Comparison of ENCODE assay signal across 31 cellular contexts in the genomic region with DNA sequence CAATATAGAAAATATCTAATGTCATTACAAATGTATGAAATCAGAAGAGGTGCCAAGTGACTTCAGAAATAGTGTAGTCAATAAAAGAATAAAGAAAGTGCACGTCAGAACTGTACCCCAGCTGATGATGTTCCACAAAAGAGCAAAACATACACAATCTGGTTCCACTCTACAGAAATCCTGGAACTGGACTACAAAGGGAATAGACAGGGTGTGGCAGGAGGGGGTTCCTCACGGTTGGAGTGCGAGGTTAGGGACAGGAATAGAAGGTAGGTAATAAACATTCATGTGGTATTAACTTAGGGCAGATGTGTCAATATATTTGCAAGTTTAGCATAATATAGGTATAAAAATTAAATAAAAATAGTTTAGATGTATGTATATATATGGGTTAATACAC.
"Had no signal": no experiment of that assay in that cellular context is flagged by ENCODE, and none has a peak within 500 bp of the region (broad histone marks: within the 10 kb centered on the region; RNA-seq: fewer than 3 reads in every experiment).

No MANE protein-coding gene starts in this region.

- H3K4me3 Mint-ChIP-seq: natural killer cell; nephron; neural progenitor cell; stimulated activated memory B cell treated with anti-CD40 and anti-IgM and Interleukin-4, amounts not matched to agents 10 μg/mL and 1 μg/mL and 100 μg/mL, for 72 hours; stimulated activated naive CD8-positive, alpha-beta T cell treated with anti-CD3 and anti-CD28 coated beads, Interleukin-15, amount 100 ng/mL, for 72 hours; type B pancreatic cell had no signal

- H3K9me3 Mint-ChIP-seq: natural killer cell; stimulated activated memory B cell treated with anti-CD40 and anti-IgM and Interleukin-4, amounts not matched to agents 10 μg/mL and 1 μg/mL and 100 μg/mL, for 72 hours; stimulated activated naive CD8-positive, alpha-beta T cell treated with anti-CD3 and anti-CD28 coated beads, Interleukin-15, amount 100 ng/mL, for 72 hours had no signal

- H2AFZ ChIP-seq: neural progenitor cell, parathyroid adenoma had no signal

- H3K27me3 Mint-ChIP-seq: progenitor cell of endocrine pancreas, type B pancreatic cell had no signal

- H3K4me2 ChIP-seq: neural progenitor cell, smooth muscle cell had no signal

- H3K27ac Mint-ChIP-seq: natural killer cell; nephron; neural progenitor cell; progenitor cell of endocrine pancreas; stimulated activated memory B cell treated with anti-CD40 and anti-IgM and Interleukin-4, amounts not matched to agents 10 μg/mL and 1 μg/mL and 100 μg/mL, for 72 hours; stimulated activated naive CD8-positive, alpha-beta T cell treated with anti-CD3 and anti-CD28 coated beads, Interleukin-15, amount 100 ng/mL, for 72 hours; type B pancreatic cell had no signal

- H3K36me3 ChIP-seq: neural progenitor cell, ovary, spleen, suprapubic skin, tibial artery, transverse colon, upper lobe of right lung, uterus had no signal

- H3K4me1 ChIP-seq: neural progenitor cell, parathyroid adenoma, psoas muscle, suprapubic skin, testis, tibial artery, transverse colon, upper lobe of right lung, uterus had no signal

- DNase-seq: natural killer cell; occipital lobe; ovary; posterior cingulate gyrus; psoas muscle; spleen; stimulated activated CD4-positive, alpha-beta T cell treated with anti-CD3 and anti-CD28 coated beads, Interleukin-12 subunit alpha, Interleukin-12 subunit beta, amount 100 ng/mL, for 4 hours; stimulated activated CD4-positive, alpha-beta T cell treated with anti-CD3 and anti-CD28 coated beads, Interleukin-1b, Interleukin-23, amount 100 ng/mL, for 48 hours; stimulated activated CD4-positive, alpha-beta T cell treated with anti-CD3 and anti-CD28 coated beads, Interleukin-4, amount 100 ng/mL, for 1 hour; stimulated activated CD4-positive, alpha-beta T cell treated with anti-CD3 and anti-CD28 coated beads, Interleukin-4, amount 100 ng/mL, for 4 hours; stimulated activated CD8-positive, alpha-beta memory T cell treated with anti-CD3 and anti-CD28 coated beads, Interleukin-4, amount 100 ng/mL, for 48 hours; stimulated activated naive CD4-positive, alpha-beta T cell; stimulated activated naive CD8-positive, alpha-beta T cell treated with anti-CD3 and anti-CD28 coated beads, Interleukin-15, amount 100 ng/mL, for 72 hours; stimulated activated naive CD8-positive, alpha-beta T cell treated with anti-CD3 and anti-CD28 coated beads, Interleukin-15, Interleukin-2, amounts not matched to agents 100 U/mL and 50 U/mL, for 24 hours; substantia nigra; testis; tibial artery; transverse colon; upper lobe of right lung; uterus had no signal

- ATAC-seq: natural killer cell; right cardiac atrium; sciatic nerve; stimulated activated memory B cell treated with anti-CD40 and anti-IgM and Interleukin-4, amounts not matched to agents 10 μg/mL and 1 μg/mL and 100 μg/mL, for 72 hours; stimulated activated naive CD8-positive, alpha-beta T cell treated with anti-CD3 and anti-CD28 coated beads, Interleukin-15, amount 100 ng/mL, for 72 hours; stimulated activated naive CD8-positive, alpha-beta T cell treated with anti-CD3 and anti-CD28 coated beads, Interleukin-15, Interleukin-2, amounts not matched to agents 100 U/mL and 50 U/mL, for 24 hours; upper lobe of right lung had no signal

- H3K27ac ChIP-seq: neural progenitor cell, ovary, parathyroid adenoma, psoas muscle, skin epidermis, spleen, suprapubic skin, testis, tibial artery, transverse colon, upper lobe of right lung, uterus had no signal

- H3K9me3 ChIP-seq: ovary, psoas muscle, spleen, suprapubic skin, testis, tibial artery, transverse colon, upper lobe of right lung, uterus had no signal

- H3K36me3 Mint-ChIP-seq: natural killer cell; neural progenitor cell; stimulated activated memory B cell treated with anti-CD40 and anti-IgM and Interleukin-4, amounts not matched to agents 10 μg/mL and 1 μg/mL and 100 μg/mL, for 72 hours; type B pancreatic cell had no signal

- H3K4me3 ChIP-seq: neural progenitor cell, ovary, psoas muscle, skin epidermis, smooth muscle cell, spleen, suprapubic skin, testis, tibial artery, transverse colon, upper lobe of right lung, uterus had no signal

- H3K4me1 Mint-ChIP-seq: nephron; neural progenitor cell; stimulated activated memory B cell treated with anti-CD40 and anti-IgM and Interleukin-4, amounts not matched to agents 10 μg/mL and 1 μg/mL and 100 μg/mL, for 72 hours; stimulated activated naive CD8-positive, alpha-beta T cell treated with anti-CD3 and anti-CD28 coated beads, Interleukin-15, amount 100 ng/mL, for 72 hours had no signal

- H3K79me2 ChIP-seq: parathyroid adenoma had no signal

- H3K27me3 ChIP-seq: neural progenitor cell, ovary, testis, uterus had no signal

- H3K9ac ChIP-seq: neural progenitor cell, parathyroid adenoma had no signal
